2 cellular contexts compared by ENCODE assay signal in the genomic region with DNA sequence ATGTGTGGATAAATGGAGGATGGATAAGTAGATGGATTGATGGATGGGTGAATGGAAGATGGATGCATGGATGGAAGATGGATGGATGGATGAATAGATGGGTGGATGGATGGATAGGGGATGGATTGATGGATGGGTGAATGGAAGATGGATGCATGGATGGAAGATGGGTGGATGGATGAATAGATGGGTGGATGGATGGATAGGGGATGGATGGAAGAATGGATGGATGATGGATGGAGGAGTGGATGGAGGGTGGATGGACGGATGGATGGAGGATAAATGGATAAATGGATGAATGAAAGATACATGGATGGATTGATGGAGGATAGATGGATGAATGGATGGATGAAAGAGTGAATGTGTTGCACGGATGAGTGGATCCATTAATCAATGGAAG.
A peak's percentile ranks its signal among the peaks of the same experiment; 100 is the strongest.
TF ChIP-seq lines count a peak whose summit lies in the region.

No MANE protein-coding gene starts in this region.

TF ChIP-seq in HEK293, 187 proteins besides CTCF, POLR2A, EP300 and RAD21:
- TF ChIP-seq ZNF585B (tag by site-specific recombination; IDR thresholded peaks at IDR 0.05), result no peak
- peak; percentile 97 for TF ChIP-seq ZNF366 (tag by site-specific recombination; conservative IDR thresholded peaks at IDR 0.05)
- TF ChIP-seq ZNF169 (tag by site-specific recombination; IDR thresholded peaks at IDR 0.05), result no peak
- peak; percentile 100 for TF ChIP-seq ZBTB17 (tag by site-specific recombination; IDR thresholded peaks at IDR 0.05)
- TF ChIP-seq SCRT2 (tag by site-specific recombination; IDR thresholded peaks at IDR 0.05), result no peak

TF ChIP-seq in K562, 482 proteins besides CTCF, POLR2A, EP300 and RAD21:
- no peak for TF ChIP-seq PYGO2 (tag; IDR thresholded peaks at IDR 0.05)
- TF ChIP-seq, protein P1, sequence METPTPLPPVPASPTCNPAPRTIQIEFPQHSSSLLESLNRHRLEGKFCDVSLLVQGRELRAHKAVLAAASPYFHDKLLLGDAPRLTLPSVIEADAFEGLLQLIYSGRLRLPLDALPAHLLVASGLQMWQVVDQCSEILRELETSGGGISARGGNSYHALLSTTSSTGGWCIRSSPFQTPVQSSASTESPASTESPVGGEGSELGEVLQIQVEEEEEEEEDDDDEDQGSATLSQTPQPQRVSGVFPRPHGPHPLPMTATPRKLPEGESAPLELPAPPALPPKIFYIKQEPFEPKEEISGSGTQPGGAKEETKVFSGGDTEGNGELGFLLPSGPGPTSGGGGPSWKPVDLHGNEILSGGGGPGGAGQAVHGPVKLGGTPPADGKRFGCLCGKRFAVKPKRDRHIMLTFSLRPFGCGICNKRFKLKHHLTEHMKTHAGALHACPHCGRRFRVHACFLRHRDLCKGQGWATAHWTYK (CRISPR knock-in tag; IDR thresholded peaks at IDR 0.05), result no peak
- no peak for TF ChIP-seq SMAD3 (CRISPR knock-in tag; conservative IDR thresholded peaks at IDR 0.05)
- no peak for TF ChIP-seq FOXA1 (IDR thresholded peaks at IDR 0.05; ENCODE audit: borderline replicate concordance)
- TF ChIP-seq KDM1A (IDR thresholded peaks at IDR 0.05), result peak in 1 of 2 experiments; percentile 12; a peak in 1 of 4 replicates
- TF ChIP-seq, protein P2, sequence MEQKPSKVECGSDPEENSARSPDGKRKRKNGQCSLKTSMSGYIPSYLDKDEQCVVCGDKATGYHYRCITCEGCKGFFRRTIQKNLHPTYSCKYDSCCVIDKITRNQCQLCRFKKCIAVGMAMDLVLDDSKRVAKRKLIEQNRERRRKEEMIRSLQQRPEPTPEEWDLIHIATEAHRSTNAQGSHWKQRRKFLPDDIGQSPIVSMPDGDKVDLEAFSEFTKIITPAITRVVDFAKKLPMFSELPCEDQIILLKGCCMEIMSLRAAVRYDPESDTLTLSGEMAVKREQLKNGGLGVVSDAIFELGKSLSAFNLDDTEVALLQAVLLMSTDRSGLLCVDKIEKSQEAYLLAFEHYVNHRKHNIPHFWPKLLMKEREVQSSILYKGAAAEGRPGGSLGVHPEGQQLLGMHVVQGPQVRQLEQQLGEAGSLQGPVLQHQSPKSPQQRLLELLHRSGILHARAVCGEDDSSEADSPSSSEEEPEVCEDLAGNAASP (IDR thresholded peaks at IDR 0.05), result no peak
- TF ChIP-seq ZNF75A (CRISPR knock-in tag; IDR thresholded peaks at IDR 0.05), result no peak
- TF ChIP-seq MEIS2 (IDR thresholded peaks at IDR 0.05; ENCODE audit: partially characterized antibody), result no peak
- no peak for TF ChIP-seq RFX1 (IDR thresholded peaks at IDR 0.05)
- 0 out of 2 replicates have a peak, but pooled peaks have one; percentile 52 for TF ChIP-seq YBX1 (IDR thresholded peaks at IDR 0.05)
- no peak for TF ChIP-seq ZNF23 (CRISPR knock-in tag; IDR thresholded peaks at IDR 0.05)
- no peak for TF ChIP-seq STAG1 (CRISPR knock-in tag; IDR thresholded peaks at IDR 0.05; ENCODE audit: borderline replicate concordance)
